In the genomic region with DNA sequence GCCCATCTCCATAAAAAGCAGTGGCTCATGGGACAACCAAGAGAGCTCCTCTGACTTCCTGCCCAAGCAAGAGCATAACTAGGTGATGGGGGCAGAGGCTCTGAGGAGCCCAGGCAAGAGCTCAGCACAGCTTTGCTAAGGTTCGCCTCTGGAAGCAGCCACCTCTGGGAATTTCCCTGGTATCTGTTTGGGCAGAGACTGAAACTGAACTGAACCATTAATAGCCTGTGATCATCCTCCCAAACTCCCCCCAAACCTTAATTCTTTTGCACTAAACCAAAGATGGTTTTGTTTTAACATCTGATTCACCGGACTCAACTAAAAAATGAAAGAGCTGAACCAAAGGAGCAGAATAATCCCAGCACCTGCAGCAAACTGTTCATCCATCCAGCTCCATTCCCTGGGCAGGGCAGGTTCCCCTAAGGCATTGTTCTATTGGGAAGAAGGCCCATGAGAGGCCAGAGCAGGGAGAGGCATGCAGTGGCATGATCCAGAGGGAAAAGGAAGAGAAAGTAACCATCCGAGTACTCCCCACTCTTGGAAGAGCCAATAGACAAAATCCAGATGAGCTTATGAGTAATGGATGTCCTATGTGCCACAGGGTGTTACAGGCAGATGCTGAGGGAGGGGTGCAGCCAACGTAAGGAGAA, we compare ENCODE assay signal across 19 cellular contexts.
DNase-seq lines count a peak whose midpoint lies in the region; ATAC-seq and TF ChIP-seq lines count a peak whose summit lies in the region.
"Had no signal": no experiment of that assay in that cellular context is flagged by ENCODE, and none has a peak within 500 bp of the region (broad histone marks: within the 10 kb centered on the region; RNA-seq: fewer than 3 reads in every experiment).

No MANE protein-coding gene starts in this region.

- no peak overlapping the region for H3K9ac ChIP-seq in neural progenitor cell

- intact Hi-C loops in esophagus muscularis mucosa (cut with DNase I) = loop anchor here (5.0 kb wide), 1 partner anchor 378 kb away; no protein-coding TSS in a partner anchor

- H3F3A ChIP-seq in neural progenitor cell (ENCODE audit: low read depth) = no peaks in the 10 kb centered on the region

- H3K27me3 Mint-ChIP-seq in neural progenitor cell (ENCODE audit: insufficient read depth, low read depth) (no peaks in the 10 kb centered on the region), T-helper 17 cell (peaks cover 38% of the 10 kb centered on the region)
- peaks cover 1% of the 10 kb centered on the region for H3K27me3 Mint-ChIP-seq in activated CD8-positive, alpha-beta T cell treated with anti-CD3 and anti-CD28 coated beads, Interleukin-2, amount 10 ng/mL, durations not matched to agents 7 days and 5 days (ENCODE audit: low read depth)

- H3K9me3 ChIP-seq in esophagus muscularis mucosa = no peaks in the 10 kb centered on the region
- no peaks in the 10 kb centered on the region for H3K9me3 ChIP-seq in neural progenitor cell (ENCODE audit: low read depth)
- peaks cover 2% of the 10 kb centered on the region for H3K9me3 ChIP-seq in T-helper 17 cell (ENCODE audit: control insufficient read depth, low read length, poor library complexity, severe bottlenecking)
- H3K9me3 ChIP-seq: spleen had no signal

- WGBS in esophagus muscularis mucosa = 87% methylated on average over 3 of the region's 4 CpGs

- TF ChIP-seq EP300 in esophagus muscularis mucosa (IDR thresholded peaks at IDR 0.05) = no peak

- no peak for TF ChIP-seq POLR2A in esophagus muscularis mucosa (IDR thresholded peaks at IDR 0.05; ENCODE audit: low read depth)

- ATAC-seq in T-helper 17 cell = no peak
- ATAC-seq in activated CD8-positive, alpha-beta T cell treated with anti-CD3 and anti-CD28 coated beads, Interleukin-2, amount 10 ng/mL, durations not matched to agents 7 days and 5 days = no peak

- no peak overlapping the region for H3K4me2 ChIP-seq in neural progenitor cell
- H3K4me2 ChIP-seq: hepatocyte had no signal

- H3K4me3 ChIP-seq in GM12864 (ENCODE audit: low read depth, low read length) = no peak overlapping the region
- H3K4me3 ChIP-seq in esophagus muscularis mucosa = no peak overlapping the region
- no peak overlapping the region for H3K4me3 ChIP-seq in neural progenitor cell
- H3K4me3 ChIP-seq: hepatocyte, spleen had no signal

- H3K4me1 Mint-ChIP-seq in neural progenitor cell = peaks cover 42% of the 10 kb centered on the region
- H3K4me1 Mint-ChIP-seq in T-helper 17 cell = no peaks in the 10 kb centered on the region
- H3K4me1 Mint-ChIP-seq in activated CD8-positive, alpha-beta T cell treated with anti-CD3 and anti-CD28 coated beads, Interleukin-2, amount 10 ng/mL, durations not matched to agents 7 days and 5 days (ENCODE audit: low read depth) = peaks cover 5% of the 10 kb centered on the region
- H3K4me1 Mint-ChIP-seq: CD14-positive monocyte had no signal

- peak overlapping the region; percentile 72 for H3K27ac Mint-ChIP-seq in neural progenitor cell
- H3K27ac Mint-ChIP-seq in T-helper 17 cell = no peak overlapping the region
- H3K27ac Mint-ChIP-seq in activated CD8-positive, alpha-beta T cell treated with anti-CD3 and anti-CD28 coated beads, Interleukin-2, amount 10 ng/mL, durations not matched to agents 7 days and 5 days = no peak overlapping the region
- H3K27ac Mint-ChIP-seq: CD14-positive monocyte had no signal

- DNase-seq in GM12864 (ENCODE audit: low read depth) (peak; percentile 30), RWPE1 (ENCODE audit: low spot score) (peak; percentile 71), esophagus muscularis mucosa (ENCODE audit: extremely low spot score) (no peak), neural progenitor cell (ENCODE audit: low spot score) (no peak), T-helper 17 cell (no peak), NCI-H526 (lab: John Stamatoyannopoulos, UW) (no peak)
- DNase-seq in stimulated activated CD4-positive, alpha-beta T cell treated with anti-CD3 and anti-CD28 coated beads, Interleukin-4, amount 100 ng/mL, for 24 hours = no peak
- DNase-seq in activated CD8-positive, alpha-beta T cell treated with anti-CD3 and anti-CD28 coated beads, Interleukin-2, amount 10 ng/mL, durations not matched to agents 7 days and 5 days = no peak
- DNase-seq: activated gamma-delta T cell treated with Interleukin-2 at 50 U/mL for 16 hours; DMS153; NCI-H1092; NCI-H2081 treated with DMSO at 0.1 percent for 48 hours; NK-92 treated with Interleukin-12 subunit alpha and Interleukin-12 subunit beta, amount 100 ng/mL, for 24 hours; RPMI8226; spleen; substantia nigra had no signal

- H3K36me3 ChIP-seq in esophagus muscularis mucosa (no peaks in the 10 kb centered on the region), neural progenitor cell (no peaks in the 10 kb centered on the region)
- H3K36me3 ChIP-seq: spleen had no signal

- POLR2A ChIA-PET in RWPE1 (lab: Yijun Ruan, JAX; ENCODE audit: low non-redundant PET) = no interaction called here
- POLR2A ChIA-PET in activated CD8-positive, alpha-beta T cell treated with anti-CD3 and anti-CD28 coated beads, Interleukin-2, amount 10 ng/mL, durations not matched to agents 7 days and 5 days (lab: Charles Lee) = no interaction called here

- CTCF ChIA-PET in RWPE1 (lab: Yijun Ruan, JAX) = interaction anchor here (0.5 kb wide), 1 partner anchor 775 kb away, joined by 3 read pairs; no protein-coding TSS in a partner anchor
- CTCF ChIA-PET in activated CD8-positive, alpha-beta T cell treated with anti-CD3 and anti-CD28 coated beads, Interleukin-2, amount 10 ng/mL, durations not matched to agents 7 days and 5 days (lab: Charles Lee) = interaction anchor here (1.2 kb wide), 1 partner anchor 9 kb away, joined by 3 read pairs; no protein-coding TSS in a partner anchor

- H3K27ac ChIP-seq in RWPE1 = peak overlapping the region; percentile 96
- H3K27ac ChIP-seq in esophagus muscularis mucosa (replicated peaks in 1 of 4) = peak overlapping the region; percentile 55 to 77 (median 64)
- no peak overlapping the region for H3K27ac ChIP-seq in neural progenitor cell
- H3K27ac ChIP-seq: hepatocyte, spleen had no signal

- no peaks in the 10 kb centered on the region for H4K20me1 ChIP-seq in neural progenitor cell (ENCODE audit: low read depth)

- TF ChIP-seq CTCF in GM12864 (IDR thresholded peaks at IDR 0.05; ENCODE audit: low read depth, low read length, missing control alignments) (no peak), RWPE1 (conservative IDR thresholded peaks at IDR 0.05; ENCODE audit: low read depth) (no peak), esophagus muscularis mucosa (IDR thresholded peaks at IDR 0.05) (no peak), neural progenitor cell (IDR thresholded peaks at IDR 0.05) (no peak)

- H3K4me3 Mint-ChIP-seq in neural progenitor cell (no peak overlapping the region), T-helper 17 cell (no peak overlapping the region)
- no peak overlapping the region for H3K4me3 Mint-ChIP-seq in activated CD8-positive, alpha-beta T cell treated with anti-CD3 and anti-CD28 coated beads, Interleukin-2, amount 10 ng/mL, durations not matched to agents 7 days and 5 days
- H3K4me3 Mint-ChIP-seq: CD14-positive monocyte, neural crest cell had no signal

- H3K79me2 ChIP-seq in neural progenitor cell (ENCODE audit: low read depth) = no peaks in the 10 kb centered on the region
- H3K79me2 ChIP-seq: hepatocyte had no signal

- no peaks in the 10 kb centered on the region for H3K9me3 Mint-ChIP-seq in neural progenitor cell
- no peaks in the 10 kb centered on the region for H3K9me3 Mint-ChIP-seq in activated CD8-positive, alpha-beta T cell treated with anti-CD3 and anti-CD28 coated beads, Interleukin-2, amount 10 ng/mL, durations not matched to agents 7 days and 5 days (ENCODE audit: insufficient read depth)
- H3K9me3 Mint-ChIP-seq: neural crest cell had no signal

- H3K27me3 ChIP-seq in esophagus muscularis mucosa = no peaks in the 10 kb centered on the region
- H3K27me3 ChIP-seq in neural progenitor cell = no peaks in the 10 kb centered on the region
- H3K27me3 ChIP-seq: hepatocyte had no signal

- H3K36me3 Mint-ChIP-seq in neural progenitor cell (peaks cover 2% of the 10 kb centered on the region), T-helper 17 cell (ENCODE audit: low read depth) (peaks cover 3% of the 10 kb centered on the region)
- no peaks in the 10 kb centered on the region for H3K36me3 Mint-ChIP-seq in activated CD8-positive, alpha-beta T cell treated with anti-CD3 and anti-CD28 coated beads, Interleukin-2, amount 10 ng/mL, durations not matched to agents 7 days and 5 days (ENCODE audit: low read depth)
- H3K36me3 Mint-ChIP-seq: CD14-positive monocyte had no signal

- no peak overlapping the region for H2AFZ ChIP-seq in neural progenitor cell (replicated peaks)
- H2AFZ ChIP-seq: hepatocyte had no signal

- H3K4me1 ChIP-seq in esophagus muscularis mucosa = peaks cover 0 to 75% (median 68%) of the 10 kb centered on the region in 4 donors
- H3K4me1 ChIP-seq in neural progenitor cell = no peaks in the 10 kb centered on the region
- H3K4me1 ChIP-seq: spleen had no signal

Comparison
In these comparisons a context has a peak if more than half of its experiments do, and no peak if none do; other contexts are left out.
1. DNase-seq: peak in GM12864 (single experiment) and RWPE1 (single experiment); none in esophagus muscularis mucosa (single experiment), neural progenitor cell (single experiment), stimulated activated CD4-positive, alpha-beta T cell treated with anti-CD3 and anti-CD28 coated beads, Interleukin-4, amount 100 ng/mL, for 24 hours (single experiment), T-helper 17 cell (0 of 3), activated CD8-positive, alpha-beta T cell treated with anti-CD3 and anti-CD28 coated beads, Interleukin-2, amount 10 ng/mL, durations not matched to agents 7 days and 5 days (single experiment) and NCI-H526 (0 of 2).